ENCODE assay signal across 8 cellular contexts in genomic region chr19:38869160-38869835, GRCh38. TPM values are rescaled to one million over a fixed set of nuclear protein-coding genes. Genes with fewer than 3 reads are reported as not detected.
DNase-seq lines count a peak whose midpoint lies in the region; ATAC-seq and TF ChIP-seq lines count a peak whose summit lies in the region.

No MANE protein-coding gene starts in this region.

- POLR2A ChIA-PET in AG04449 (lab: Yijun Ruan, JAX): no interaction called here

- 4 to 17% methylated on average over 31 to 34 of the region's 34 CpGs for WGBS in lung, 2 donors
- WGBS in tibial nerve, 2 donors: 11 to 13% methylated on average over 28 of the region's 34 CpGs

- no peak for TF ChIP-seq POLR2A in tibial nerve (IDR thresholded peaks at IDR 0.05)

- ATAC-seq in lung (ENCODE audit: insufficient read depth, low FRiP score): peak; percentile 10

- DNase-seq in AG04449 (ENCODE audit: low read depth, low spot score) (no peak), caudate nucleus (lab: John Stamatoyannopoulos, UW) (peak in 4 of 61 donors; percentile 4 to 37 (median 14)), lung (ENCODE audit: low spot score) (no peak), tibial nerve (ENCODE audit: low spot score in 2 of 2) (no peak), NCI-H1092 (lab: John Stamatoyannopoulos, UW) (no peak), cerebellar cortex (ENCODE audit: low spot score) (no peak), middle frontal gyrus (ENCODE audit: extremely low spot score, low spot score) (no peak)

- H3K27ac ChIP-seq in HUES6 (ENCODE audit: low read depth, low read length) (no peak overlapping the region; the same call in 1 of the 2 replicates), caudate nucleus (ENCODE audit: low read depth, low read length) (peak overlapping the region; percentile 39), lung (ENCODE audit: low read depth in 1 of 2, low read length in 1 of 2) (no peak overlapping the region), tibial nerve (peak overlapping the region in 3 of 4 donors; percentile 59 to 73 (median 62))

- peaks cover 26% of the 10 kb centered on the region for H3K4me1 ChIP-seq in HUES6 (ENCODE audit: control insufficient read depth, insufficient read depth, low read length)
- peaks cover 0 to 12% of the 10 kb centered on the region in 2 donors for H3K4me1 ChIP-seq in lung (ENCODE audit: control insufficient read depth in 2 of 2, insufficient read depth in 2 of 2, low read length in 2 of 2)
- peaks cover 0 to 26% (median 9%) of the 10 kb centered on the region in 4 donors for H3K4me1 ChIP-seq in tibial nerve

- no peak for TF ChIP-seq EP300 in tibial nerve (IDR thresholded peaks at IDR 0.05)

- H3K4me3 ChIP-seq in AG04449 (ENCODE audit: low read depth, low read length): peak overlapping the region; percentile 59
- H3K4me3 ChIP-seq in HUES6 (ENCODE audit: low read depth, low read length): peak overlapping the region; percentile 55
- H3K4me3 ChIP-seq in lung: peak overlapping the region; percentile 15
- peak overlapping the region; percentile 42 to 62 (median 58) for H3K4me3 ChIP-seq in tibial nerve

- no peaks in the 10 kb centered on the region for H3K9me3 ChIP-seq in HUES6 (ENCODE audit: control insufficient read depth, insufficient read depth, low read depth, low read length)
- H3K9me3 ChIP-seq in lung (ENCODE audit: control insufficient read depth in 2 of 2, insufficient read depth in 1 of 2, low read length in 1 of 2): no peaks in the 10 kb centered on the region
- H3K9me3 ChIP-seq in tibial nerve: no peaks in the 10 kb centered on the region

- no peaks in the 10 kb centered on the region for H3K36me3 ChIP-seq in HUES6 (ENCODE audit: control insufficient read depth, insufficient read depth, low read length)
- no peaks in the 10 kb centered on the region for H3K36me3 ChIP-seq in lung (ENCODE audit: control insufficient read depth in 2 of 2, insufficient read depth in 2 of 2, low read length in 2 of 2)
- H3K36me3 ChIP-seq in tibial nerve: no peaks in the 10 kb centered on the region

- peak overlapping the region; percentile 4 for H3K9ac ChIP-seq in HUES6 (ENCODE audit: low read length)

- peaks cover 3% of the 10 kb centered on the region; the same call in 1 of the 2 replicates for H3K27me3 ChIP-seq in HUES6 (ENCODE audit: control insufficient read depth, insufficient read depth, low read length)
- no peaks in the 10 kb centered on the region for H3K27me3 ChIP-seq in lung (ENCODE audit: control insufficient read depth, insufficient read depth)
- H3K27me3 ChIP-seq in tibial nerve: no peaks in the 10 kb centered on the region

- TF ChIP-seq CTCF in AG04449 (IDR thresholded peaks at IDR 0.05; ENCODE audit: insufficient read depth, low read length, missing control alignments) (no peak), lung (IDR thresholded peaks at IDR 0.05; ENCODE audit: control extremely low read depth, extremely low read depth) (no peak), tibial nerve (IDR thresholded peaks at IDR 0.05) (no peak)

- CTCF ChIA-PET in AG04449 (lab: Yijun Ruan, JAX): interaction anchor here (0.6 to 2.7 kb wide), 19 partner anchors 9 to 466 kb away, joined by 3 to 24 read pairs (median 5); partner anchors contain the start of genes FAM98C, MRPS12, NFKBIB and RINL

RNA-seq across cellular contexts. Expression of gene RINL, which starts 8.8 kb away (rescaled TPM):
- total RNA-seq in lung (10 to 100 TPM in 1 of 2 donors, 1 to 10 TPM in 1; 7.0 to 17.0 TPM), tibial nerve (10 to 100 TPM in 2 of 4 donors, 1 to 10 TPM in 2; 8.4 to 28.8 (median 11.6) TPM)
- polyA plus RNA-seq in lung: 10 to 100 TPM; 13.8 to 24.0 TPM

RNA-seq across cellular contexts. Expression of gene HNRNPL, which starts 19.5 kb away (rescaled TPM):
- 100 to 1,000 TPM; 233 to 298 TPM for total RNA-seq in lung
- 100 to 1,000 TPM; 169 to 185 TPM for polyA plus RNA-seq in lung
- total RNA-seq in tibial nerve: 100 to 1,000 TPM; 170 to 205 (median 179) TPM

RNA-seq across cellular contexts. Expression of gene SIRT2, which starts 30.1 kb away (rescaled TPM):
- 10 to 100 TPM; 50.4 to 54.8 TPM for total RNA-seq in lung
- polyA plus RNA-seq in lung: 10 to 100 TPM; 35.5 to 46.7 TPM
- total RNA-seq in tibial nerve: 100 to 1,000 TPM; 108 to 154 (median 129) TPM

RNA-seq across cellular contexts. Expression of gene NFKBIB, which starts 30.5 kb away (rescaled TPM):
- 10 to 100 TPM; 12.8 to 37.3 TPM for total RNA-seq in lung
- 10 to 100 TPM; 60.2 to 60.8 TPM for polyA plus RNA-seq in lung
- total RNA-seq in tibial nerve: 10 to 100 TPM; 16.0 to 33.0 (median 25.2) TPM

RNA-seq across cellular contexts. Expression of gene ECH1, which starts 37.7 kb away (rescaled TPM):
- total RNA-seq in lung (100 to 1,000 TPM in 1 of 2 donors, 10 to 100 TPM in 1; 57.3 to 205 TPM), tibial nerve (100 to 1,000 TPM in 3 of 4 donors, 10 to 100 TPM in 1; 81.8 to 135 (median 119) TPM)
- 100 to 1,000 TPM; 202 to 274 TPM for polyA plus RNA-seq in lung

Comparison
In these comparisons a context has a peak if more than half of its experiments do, and no peak if none do; other contexts are left out.
1. H3K27ac ChIP-seq: peak in caudate nucleus (single experiment) and tibial nerve (3 of 4); none in HUES6 (single experiment) and lung (0 of 2).
2. Peak in every context shown above with its lines, with median percentiles within 50 percentile points of each other: H3K4me3 ChIP-seq.